1 cellular context compared by ENCODE assay signal in the genomic region with DNA sequence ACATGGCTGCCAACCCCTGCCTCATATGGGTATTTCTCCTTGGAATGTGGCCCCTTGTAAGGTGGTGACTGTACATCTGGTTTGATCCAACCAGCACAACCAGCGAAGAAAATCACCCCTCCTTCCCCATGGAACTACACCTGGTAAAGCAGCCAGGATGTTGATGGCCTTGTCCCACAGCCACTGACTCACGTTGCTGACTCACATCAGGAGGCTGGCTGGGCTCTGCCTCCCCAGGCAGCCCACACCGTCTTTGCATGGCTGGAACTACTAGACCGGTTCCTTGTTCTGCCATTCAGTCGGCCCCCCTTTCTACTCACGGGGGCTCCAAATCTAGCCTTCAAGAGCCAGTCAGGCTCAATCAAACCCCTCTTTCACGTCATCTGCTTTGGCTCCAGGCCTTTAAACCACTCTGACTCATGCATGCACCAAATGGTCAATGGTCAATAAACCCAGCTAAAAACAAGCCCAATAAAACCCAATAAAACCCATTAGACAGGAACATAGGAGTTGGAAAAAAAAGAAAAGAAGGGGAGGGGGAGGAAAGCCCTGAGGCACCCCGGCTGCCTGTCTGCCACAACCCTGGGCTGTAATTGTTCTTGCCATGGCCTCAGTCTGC.
TF ChIP-seq lines count a peak whose summit lies in the region.

No MANE protein-coding gene starts in this region.

TF ChIP-seq in Ishikawa, 13 proteins besides CTCF, POLR2A, EP300 and RAD21 (continued from another document):
- TF ChIP-seq, protein P1, sequence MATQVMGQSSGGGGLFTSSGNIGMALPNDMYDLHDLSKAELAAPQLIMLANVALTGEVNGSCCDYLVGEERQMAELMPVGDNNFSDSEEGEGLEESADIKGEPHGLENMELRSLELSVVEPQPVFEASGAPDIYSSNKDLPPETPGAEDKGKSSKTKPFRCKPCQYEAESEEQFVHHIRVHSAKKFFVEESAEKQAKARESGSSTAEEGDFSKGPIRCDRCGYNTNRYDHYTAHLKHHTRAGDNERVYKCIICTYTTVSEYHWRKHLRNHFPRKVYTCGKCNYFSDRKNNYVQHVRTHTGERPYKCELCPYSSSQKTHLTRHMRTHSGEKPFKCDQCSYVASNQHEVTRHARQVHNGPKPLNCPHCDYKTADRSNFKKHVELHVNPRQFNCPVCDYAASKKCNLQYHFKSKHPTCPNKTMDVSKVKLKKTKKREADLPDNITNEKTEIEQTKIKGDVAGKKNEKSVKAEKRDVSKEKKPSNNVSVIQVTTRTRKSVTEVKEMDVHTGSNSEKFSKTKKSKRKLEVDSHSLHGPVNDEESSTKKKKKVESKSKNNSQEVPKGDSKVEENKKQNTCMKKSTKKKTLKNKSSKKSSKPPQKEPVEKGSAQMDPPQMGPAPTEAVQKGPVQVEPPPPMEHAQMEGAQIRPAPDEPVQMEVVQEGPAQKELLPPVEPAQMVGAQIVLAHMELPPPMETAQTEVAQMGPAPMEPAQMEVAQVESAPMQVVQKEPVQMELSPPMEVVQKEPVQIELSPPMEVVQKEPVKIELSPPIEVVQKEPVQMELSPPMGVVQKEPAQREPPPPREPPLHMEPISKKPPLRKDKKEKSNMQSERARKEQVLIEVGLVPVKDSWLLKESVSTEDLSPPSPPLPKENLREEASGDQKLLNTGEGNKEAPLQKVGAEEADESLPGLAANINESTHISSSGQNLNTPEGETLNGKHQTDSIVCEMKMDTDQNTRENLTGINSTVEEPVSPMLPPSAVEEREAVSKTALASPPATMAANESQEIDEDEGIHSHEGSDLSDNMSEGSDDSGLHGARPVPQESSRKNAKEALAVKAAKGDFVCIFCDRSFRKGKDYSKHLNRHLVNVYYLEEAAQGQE (IDR thresholded peaks at IDR 0.05; ENCODE audit: low read depth), result no peak
- TF ChIP-seq, protein P2, sequence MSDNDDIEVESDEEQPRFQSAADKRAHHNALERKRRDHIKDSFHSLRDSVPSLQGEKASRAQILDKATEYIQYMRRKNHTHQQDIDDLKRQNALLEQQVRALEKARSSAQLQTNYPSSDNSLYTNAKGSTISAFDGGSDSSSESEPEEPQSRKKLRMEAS (IDR thresholded peaks at IDR 0.05), result peak; percentile 49; the same call in 1 of the 2 replicates
- peak; percentile 25; the same call in 1 of the 2 replicates for TF ChIP-seq CREB1 (IDR thresholded peaks at IDR 0.05; ENCODE audit: low read depth)
- TF ChIP-seq YY1 (IDR thresholded peaks at IDR 0.05; ENCODE audit: low read depth), result no peak; the same call in 1 of the 2 replicates
- TF ChIP-seq NFIC (IDR thresholded peaks at IDR 0.05), result peak; percentile 92; the same call in 1 of the 2 replicates
- TF ChIP-seq, protein P3, sequence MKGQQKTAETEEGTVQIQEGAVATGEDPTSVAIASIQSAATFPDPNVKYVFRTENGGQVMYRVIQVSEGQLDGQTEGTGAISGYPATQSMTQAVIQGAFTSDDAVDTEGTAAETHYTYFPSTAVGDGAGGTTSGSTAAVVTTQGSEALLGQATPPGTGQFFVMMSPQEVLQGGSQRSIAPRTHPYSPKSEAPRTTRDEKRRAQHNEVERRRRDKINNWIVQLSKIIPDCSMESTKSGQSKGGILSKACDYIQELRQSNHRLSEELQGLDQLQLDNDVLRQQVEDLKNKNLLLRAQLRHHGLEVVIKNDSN (IDR thresholded peaks at IDR 0.05), result no peak
- TF ChIP-seq CEBPB (IDR thresholded peaks at IDR 0.05), result peak; percentile 4; the same call in 1 of the 2 replicates
